9 cellular contexts compared by ENCODE assay signal in the genomic region with DNA sequence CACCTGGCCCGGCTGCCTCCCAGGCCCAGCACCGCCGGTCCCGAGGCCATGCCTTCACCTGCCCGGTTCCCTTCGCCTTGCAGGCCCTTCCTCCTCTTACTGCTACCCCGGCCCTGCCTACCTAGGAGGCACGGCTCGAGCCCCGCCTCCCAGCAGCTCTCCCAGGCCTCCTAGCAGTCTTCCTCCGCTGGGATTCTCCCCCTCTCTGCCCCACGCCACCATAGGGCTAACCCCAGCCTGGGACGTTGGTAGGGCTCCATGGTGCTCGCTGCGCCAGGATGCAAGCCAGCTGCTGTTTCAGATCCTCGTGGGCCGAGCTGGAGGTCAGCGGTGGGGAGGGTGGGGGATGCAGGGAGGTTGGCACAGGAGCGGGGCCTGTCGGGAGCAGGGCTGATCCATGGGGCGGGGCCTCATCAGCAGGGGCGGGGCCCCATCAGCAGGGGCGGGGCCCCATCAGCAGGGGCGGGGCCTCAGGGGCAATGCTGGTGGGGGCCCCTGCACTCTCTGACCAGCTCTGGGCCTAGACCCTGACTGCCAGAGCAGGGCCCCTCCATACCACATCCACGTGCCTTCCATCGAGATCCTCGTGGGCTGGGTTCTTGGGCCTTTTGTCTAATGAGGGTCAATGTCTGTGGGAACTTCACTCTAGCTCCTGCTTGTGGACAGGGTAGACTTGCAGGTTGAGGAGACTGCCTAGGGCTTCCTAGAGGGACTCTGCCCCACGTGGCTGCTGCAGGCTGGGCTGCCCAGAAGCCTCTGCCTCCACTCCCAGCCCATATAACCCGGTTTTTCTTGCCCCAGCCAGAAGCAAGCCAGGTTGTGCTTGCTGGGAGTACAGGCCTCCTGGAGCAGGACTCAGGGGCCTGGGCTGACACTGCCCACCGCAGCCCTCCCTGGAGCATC.
DNase-seq lines count a peak whose midpoint lies in the region; ATAC-seq and TF ChIP-seq lines count a peak whose summit lies in the region.
"Had no signal": no experiment of that assay in that cellular context is flagged by ENCODE, and none has a peak within 500 bp of the region (broad histone marks: within the 10 kb centered on the region; RNA-seq: fewer than 3 reads in every experiment).

No MANE protein-coding gene starts in this region.

- 50 to 67% methylated on average over 18 to 27 of the region's 30 CpGs for WGBS in tibial nerve, 2 donors

- H3K4me1 ChIP-seq in tibial nerve: peaks cover 0 to 46% (median 19%) of the 10 kb centered on the region in 4 donors

- TF ChIP-seq CTCF in CD14-positive monocyte (IDR thresholded peaks at IDR 0.05): no peak
- no peak for TF ChIP-seq CTCF in tibial nerve (IDR thresholded peaks at IDR 0.05)

- peaks cover 0 to 4% (median 0%) of the 10 kb centered on the region in 3 donors for H3K27me3 Mint-ChIP-seq in CD14-positive monocyte (ENCODE audit: low read depth in 3 of 3)
- H3K27me3 Mint-ChIP-seq: natural killer cell treated with Interleukin-12 subunit alpha and Interleukin-12 subunit beta and Interleukin-15 and Interleukin-18, amount 100 ng/mL, for 72 hours had no signal

- peaks cover 4 to 5% of the 10 kb centered on the region in 2 donors for H3K36me3 Mint-ChIP-seq in CD14-positive monocyte
- H3K36me3 Mint-ChIP-seq: natural killer cell treated with Interleukin-12 subunit alpha and Interleukin-12 subunit beta and Interleukin-15 and Interleukin-18, amount 100 ng/mL, for 72 hours had no signal

- peak overlapping the region; percentile 75 to 79 for H3K4me3 Mint-ChIP-seq in CD14-positive monocyte
- H3K4me3 Mint-ChIP-seq: natural killer cell treated with Interleukin-12 subunit alpha and Interleukin-12 subunit beta and Interleukin-15 and Interleukin-18, amount 100 ng/mL, for 72 hours had no signal

- no peak for TF ChIP-seq POLR2A in tibial nerve (IDR thresholded peaks at IDR 0.05)

- peaks cover 0 to 3% (median 0%) of the 10 kb centered on the region in 7 donors for H3K9me3 Mint-ChIP-seq in CD14-positive monocyte
- H3K9me3 Mint-ChIP-seq: natural killer cell treated with Interleukin-12 subunit alpha and Interleukin-12 subunit beta and Interleukin-15 and Interleukin-18, amount 100 ng/mL, for 72 hours had no signal

- peaks cover 5% of the 10 kb centered on the region for H3K9me3 ChIP-seq in iPS-18c (ENCODE audit: control insufficient read depth, insufficient read depth, low read length)
- H3K9me3 ChIP-seq in tibial nerve: no peaks in the 10 kb centered on the region

- H3K4me3 ChIP-seq in H7 (ENCODE audit: insufficient read depth, low read depth, low read length) (peak overlapping the region; percentile 97), iPS-18c (ENCODE audit: insufficient read depth, low read depth, low read length) (peak overlapping the region; percentile 88), tibial nerve (peak overlapping the region in 3 of 4 donors; percentile 1 to 59 (median 57))

- ATAC-seq in HG02610 (IDR thresholded peaks at IDR 0.05; ENCODE audit: unreplicated experiment): no peak

- H3K27ac ChIP-seq in tibial nerve: peak overlapping the region; percentile 14 to 90 (median 67)

- DNase-seq in CD14-positive monocyte (ENCODE audit: low spot score) (peak; percentile 54), H7 (peak; percentile 95), tibial nerve (ENCODE audit: low spot score in 2 of 2) (peak in 1 of 2 donors; percentile 15), glomerular visceral epithelial cell (ENCODE audit: extremely low spot score) (no peak), HK-2 (ENCODE audit: unreplicated experiment) (no peak)
- DNase-seq in activated T-cell treated with anti-CD3 and anti-CD28 coated beads, Interleukin-2, amount 50 U/mL, for 1 hour: peak; percentile 43

- H3K36me3 ChIP-seq in H7 (replicated peaks; ENCODE audit: control insufficient read depth, insufficient read depth, low read length): peaks cover 19% of the 10 kb centered on the region
- peaks cover 0 to 26% (median 0%) of the 10 kb centered on the region in 3 donors for H3K36me3 ChIP-seq in tibial nerve

- H3K4me1 Mint-ChIP-seq in CD14-positive monocyte: peaks cover 16% of the 10 kb centered on the region

- H3K27me3 ChIP-seq in H7 (ENCODE audit: control insufficient read depth, insufficient read depth, low read length) (no peaks in the 10 kb centered on the region), tibial nerve (no peaks in the 10 kb centered on the region)

- no peak for TF ChIP-seq EP300 in tibial nerve (IDR thresholded peaks at IDR 0.05)

- intact Hi-C loops in CD14-positive monocyte (cut with micrococcal nuclease): loop anchor here (5.0 to 10.0 kb wide), 3 partner anchors 261 to 339 kb away; no protein-coding TSS in a partner anchor

- peak overlapping the region in 1 of 7 donors; percentile 35 for H3K27ac Mint-ChIP-seq in CD14-positive monocyte
- H3K27ac Mint-ChIP-seq: natural killer cell treated with Interleukin-12 subunit alpha and Interleukin-12 subunit beta and Interleukin-15 and Interleukin-18, amount 100 ng/mL, for 72 hours had no signal

Comparison
In these comparisons a context has a peak if more than half of its experiments do, and no peak if none do; other contexts are left out.
1. DNase-seq: peak in CD14-positive monocyte (single experiment), H7 (single experiment) and activated T-cell treated with anti-CD3 and anti-CD28 coated beads, Interleukin-2, amount 50 U/mL, for 1 hour (single experiment); none in glomerular visceral epithelial cell (single experiment) and HK-2 (single experiment).
2. Peak in every context shown above with its lines, with median percentiles within 50 percentile points of each other: H3K4me3 ChIP-seq.